Comparison of ENCODE assay signal across 13 cellular contexts in genomic region chr4:26346203-26346620, GRCh38. TPM values are rescaled to one million over a fixed set of nuclear protein-coding genes. Genes with fewer than 3 reads are reported as not detected.
A peak's percentile ranks its signal among the peaks of the same experiment; 100 is the strongest.
DNase-seq lines count a peak whose midpoint lies in the region; ATAC-seq, FAIRE-seq and TF ChIP-seq lines count a peak whose summit lies in the region.
"Had no signal": no experiment of that assay in that cellular context is flagged by ENCODE, and none has a peak within 500 bp of the region (broad histone marks: within the 10 kb centered on the region; RNA-seq: fewer than 3 reads in every experiment).

No MANE protein-coding gene starts in this region.

- no peaks in the 10 kb centered on the region for H3K9me3 Mint-ChIP-seq in activated CD4-positive, alpha-beta T cell treated with anti-CD3 and anti-CD28 coated beads, Interleukin-2, amount 10 ng/mL, durations not matched to agents 7 days and 5 days

- TF ChIP-seq POLR2A in K562 (conservative IDR thresholded peaks at IDR 0.05), result peak; percentile 44; the same call in 1 of the 2 replicates
- no peak for TF ChIP-seq POLR2A in stomach (IDR thresholded peaks at IDR 0.05)

- H3K4me3 ChIP-seq in K562 (no peak overlapping the region), right cardiac atrium (ENCODE audit: low read length) (peak overlapping the region; percentile 32), stomach (peak overlapping the region in 1 of 4 donors; percentile 17)
- H3K4me3 ChIP-seq: A549, transverse colon had no signal

- FAIRE-seq in K562 (lab: Jason Lieb, UNC), result peak; percentile 93
- FAIRE-seq: A549 had no signal

- no peak overlapping the region for H3K9ac ChIP-seq in K562 (ENCODE audit: insufficient read depth in 1 of 2, low read depth in 2 of 2, low read length in 2 of 2)

- BruUV-seq in K562 (replicated peaks; lab: Mats Ljungman, UMichigan), result no TSS peak

- peak overlapping the region; percentile 35 for H3K4me2 ChIP-seq in K562 (ENCODE audit: insufficient read depth, low read length)
- H3K4me2 ChIP-seq: A549 had no signal

- ATAC-seq in K562 (peak; percentile 92), right cardiac atrium (peak; percentile 52 to 81), HG03039 (IDR thresholded peaks at IDR 0.05; ENCODE audit: unreplicated experiment) (no peak)
- ATAC-seq: A549 had no signal

- H3K27ac Mint-ChIP-seq in activated CD4-positive, alpha-beta T cell treated with anti-CD3 and anti-CD28 coated beads, Interleukin-2, amount 10 ng/mL, durations not matched to agents 7 days and 5 days, result peak overlapping the region; percentile 47

- DNase-seq in activated CD4-positive, alpha-beta T cell treated with anti-CD3 and anti-CD28 coated beads, Interleukin-2, amount 10 ng/mL, durations not matched to agents 7 days and 5 days, result no peak
- DNase-seq in activated CD4-positive, alpha-beta T cell treated with anti-CD3 and anti-CD28 coated beads, Interleukin-2, amount 50 U/mL, for 48 hours, result no peak
- peak; percentile 33 to 83 (median 58) for DNase-seq in K562 (ENCODE audit: extremely low read depth in 1 of 4, low spot score in 3 of 4)
- peak in 1 of 3 donors; percentile 57 for DNase-seq in right cardiac atrium
- peak; percentile 40 for DNase-seq in stomach
- no peak for DNase-seq in NCI-H748 treated with DMSO at 0.1 percent for 48 hours (lab: John Stamatoyannopoulos, UW)
- DNase-seq in NCI-H2107 treated with DMSO at 0.1 percent for 48 hours (lab: John Stamatoyannopoulos, UW; ENCODE audit: unreplicated experiment), result no peak
- DNase-seq: activated naive CD4-positive, alpha-beta T cell; NCI-H524 treated with DMSO at 0.1 percent for 48 hours; T1000; transverse colon had no signal

- H3K27ac ChIP-seq in K562 (ENCODE audit: extremely low read depth, low read depth, low read length), result peak overlapping the region; percentile 20; the same call in 1 of the 3 replicates
- H3K27ac ChIP-seq in right cardiac atrium (ENCODE audit: low read length), result no peak overlapping the region
- H3K27ac ChIP-seq in stomach, result peak overlapping the region in 1 of 5 donors; percentile 16
- H3K27ac ChIP-seq: A549 had no signal

- H3K79me2 ChIP-seq in K562 (ENCODE audit: control insufficient read depth, insufficient read depth, low read length), result peaks cover 80% of the 10 kb centered on the region

- in situ Hi-C loops in K562 (cut with MboI), result no loop called here

- H3K4me3 Mint-ChIP-seq in activated CD4-positive, alpha-beta T cell treated with anti-CD3 and anti-CD28 coated beads, Interleukin-2, amount 10 ng/mL, durations not matched to agents 7 days and 5 days, result no peak overlapping the region

- TF ChIP-seq CTCF in K562 (IDR thresholded peaks at IDR 0.05 in 2 of 3, conservative IDR thresholded peaks at IDR 0.05 in 1 of 3; ENCODE audit: insufficient read depth in 2 of 3, low read depth in 1 of 3, low read length in 3 of 3), result no peak
- TF ChIP-seq CTCF in stomach (IDR thresholded peaks at IDR 0.05), result no peak

- CTCF ChIA-PET in activated CD4-positive, alpha-beta T cell treated with anti-CD3 and anti-CD28 coated beads, Interleukin-2, amount 10 ng/mL, durations not matched to agents 7 days and 5 days (lab: Charles Lee), result interaction anchor here (1.7 to 1.8 kb wide), 2 partner anchors 13 to 16 kb away, joined by 4 to 5 read pairs; no protein-coding TSS in a partner anchor
- CTCF ChIA-PET in K562 (lab: Yijun Ruan, JAX; ENCODE audit: low intra/inter-chr PET ratio), result no interaction called here

- H3K9me3 ChIP-seq in K562 (replicated peaks; ENCODE audit: control insufficient read depth, insufficient read depth, low read depth, low read length) (no peaks in the 10 kb centered on the region), right cardiac atrium (ENCODE audit: control insufficient read depth, low read length) (no peaks in the 10 kb centered on the region), stomach (no peaks in the 10 kb centered on the region)
- H3K9me3 ChIP-seq: A549, transverse colon had no signal

- H2AFZ ChIP-seq in K562 (ENCODE audit: low read depth, low read length), result no peak overlapping the region

- POLR2A ChIA-PET in activated CD4-positive, alpha-beta T cell treated with anti-CD3 and anti-CD28 coated beads, Interleukin-2, amount 10 ng/mL, durations not matched to agents 7 days and 5 days (lab: Charles Lee), result no interaction called here
- POLR2A ChIA-PET in K562 (lab: Yijun Ruan, JAX), result interaction anchor here (0.6 to 1.3 kb wide), 3 partner anchors 10 to 921 kb away, joined by 3 to 6 read pairs (median 5); no protein-coding TSS in a partner anchor

- peaks cover 11% of the 10 kb centered on the region for H3K36me3 Mint-ChIP-seq in activated CD4-positive, alpha-beta T cell treated with anti-CD3 and anti-CD28 coated beads, Interleukin-2, amount 10 ng/mL, durations not matched to agents 7 days and 5 days (ENCODE audit: low read depth)

- TF ChIP-seq EP300 in K562 (IDR thresholded peaks at IDR 0.05; ENCODE audit: low read length) (0 out of 2 replicates have a peak, but pooled peaks have one; percentile 31), stomach (IDR thresholded peaks at IDR 0.05) (no peak)

- no peaks in the 10 kb centered on the region for H3K27me3 Mint-ChIP-seq in activated CD4-positive, alpha-beta T cell treated with anti-CD3 and anti-CD28 coated beads, Interleukin-2, amount 10 ng/mL, durations not matched to agents 7 days and 5 days

- peaks cover 41% of the 10 kb centered on the region for H3K4me1 Mint-ChIP-seq in activated CD4-positive, alpha-beta T cell treated with anti-CD3 and anti-CD28 coated beads, Interleukin-2, amount 10 ng/mL, durations not matched to agents 7 days and 5 days

- no peak for TF ChIP-seq RAD21 in K562 (CRISPR knock-in tag; conservative IDR thresholded peaks at IDR 0.05 in 1 of 2, IDR thresholded peaks at IDR 0.05 in 1 of 2)

- H3K36me3 ChIP-seq in K562 (ENCODE audit: control insufficient read depth, insufficient read depth, low read length) (no peaks in the 10 kb centered on the region), stomach (no peaks in the 10 kb centered on the region)
- H3K36me3 ChIP-seq: transverse colon had no signal

- H4K20me1 ChIP-seq in K562 (replicated peaks; ENCODE audit: control insufficient read depth, insufficient read depth, low read length), result peaks cover 32% of the 10 kb centered on the region; the same call in 1 of the 2 replicates

- WGBS in K562 (ENCODE audit: insufficient coverage, low coverage, missing lambda C conversion rate), result 2% methylated on average over 6 of the region's 6 CpGs
- 46% methylated on average over 6 of the region's 6 CpGs for WGBS in right cardiac atrium
- WGBS in stomach, 5 donors, result 42 to 56% (median 45%) methylated on average over 6 of the region's 6 CpGs

- intact Hi-C loops in K562 (cut with micrococcal nuclease), result no loop called here
- intact Hi-C loops in right cardiac atrium (cut with DNase I), result no loop called here
- intact Hi-C loops in stomach (cut with DNase I; ENCODE audit: low total_unique reads), result no loop called here

- H3K9me1 ChIP-seq in K562 (ENCODE audit: control insufficient read depth, insufficient read depth, low read length), result no peaks in the 10 kb centered on the region

- H3K27me3 ChIP-seq in K562 (ENCODE audit: control insufficient read depth in 2 of 2, insufficient read depth in 2 of 2, low read length in 2 of 2) (no peaks in the 10 kb centered on the region), right cardiac atrium (ENCODE audit: control insufficient read depth, insufficient read depth) (no peaks in the 10 kb centered on the region), stomach (no peaks in the 10 kb centered on the region)
- H3K27me3 ChIP-seq: transverse colon had no signal

- H3K4me1 ChIP-seq in K562 (replicated peaks in 1 of 2; ENCODE audit: control insufficient read depth in 2 of 2, insufficient read depth in 2 of 2, low read length in 2 of 2) (peaks cover 5 to 14% of the 10 kb centered on the region in 2 experiments; a peak in 4 of 5 replicates), right cardiac atrium (ENCODE audit: control insufficient read depth, insufficient read depth, low read length) (peaks cover 2% of the 10 kb centered on the region), stomach (peaks cover 10 to 67% (median 41%) of the 10 kb centered on the region in 4 donors)

TF ChIP-seq in K562, 482 proteins besides CTCF, POLR2A, EP300 and RAD21 (continues in another document):
- no peak for TF ChIP-seq ZNF778 (CRISPR knock-in tag; IDR thresholded peaks at IDR 0.05)
- no peak for TF ChIP-seq SMARCB1 (IDR thresholded peaks at IDR 0.05; ENCODE audit: insufficient read length, low read depth)
- no peak for TF ChIP-seq FOXP1 (CRISPR knock-in tag; IDR thresholded peaks at IDR 0.05)
- peak; percentile 53; the same call in 1 of the 2 replicates for TF ChIP-seq TAL1 (IDR thresholded peaks at IDR 0.05)

RNA-seq across cellular contexts. Expression of gene RBPJ, which starts 25.4 kb away (rescaled TPM):
- total RNA-seq in activated CD4-positive, alpha-beta T cell treated with anti-CD3 and anti-CD28 coated beads, Interleukin-2, amount 10 ng/mL, durations not matched to agents 7 days and 5 days, result 10 to 100 TPM; 66.4 to 74.9 TPM
- total RNA-seq in K562 (2011; cell fraction: chromatin; rRNA removed; ENCODE audit: low replicate concordance), result 42.6 and 112 TPM in 2 replicates
- 20.7 and 32.6 TPM in 2 replicates for total RNA-seq in K562 (2011; cell fraction: nucleolus; rRNA removed)
- 51.7 and 79.9 TPM in 2 replicates for total RNA-seq in K562 (2011; cell fraction: nucleoplasm; rRNA removed)
- 17.2 and 18.7 TPM in 2 replicates for total RNA-seq in K562 (2014; rRNA removed)
- 33.8 and 42.0 TPM in 2 replicates for total RNA-seq in K562 (2014; rRNA removed; fragmentation: Illumina TruSeq; extraction: Trizol)
- 31.0 and 31.1 TPM in 2 replicates for total RNA-seq in K562 (2015; rRNA removed; fragmentation: Illumina TruSeq; extraction: Trizol)
- total RNA-seq in K562 (2021), result 39.2 and 41.1 TPM in 2 replicates
- polyA plus RNA-seq in K562 (2011; rRNA removed), result 45.3 and 49.4 TPM in 2 replicates
- polyA plus RNA-seq in K562 (2011; cell fraction: cytosol; rRNA removed), result 19.7 and 26.7 TPM in 2 replicates
- 56.4 and 81.3 TPM in 2 replicates for polyA plus RNA-seq in K562 (2011; cell fraction: nucleus; rRNA removed)
- 17.7 and 24.6 TPM in 2 replicates for polyA plus RNA-seq in K562 (2012)
- 39.4 and 41.5 TPM in 2 replicates for polyA plus RNA-seq in K562 (2014; fragmentation: Illumina TruSeq; extraction: Trizol)
- polyA plus RNA-seq in K562 (2014; fragmentation: Nextera tagmentation; extraction: Ambion mirVana), result 10 to 100 TPM; 23.1 to 42.0 TPM
- 25.1 and 30.4 TPM in 2 replicates for polyA plus RNA-seq in K562 (2014; rRNA removed)
- polyA minus RNA-seq in K562 (2011; rRNA and poly(A)+ RNA removed), result 65.0 and 78.4 TPM in 2 replicates
- 20.5 and 23.4 TPM in 2 replicates for polyA minus RNA-seq in K562 (2011; cell fraction: cytosol; rRNA and poly(A)+ RNA removed)
- polyA minus RNA-seq in K562 (2011; cell fraction: nucleus; rRNA and poly(A)+ RNA removed), result 33.7 and 71.9 TPM in 2 replicates
- total RNA-seq in right cardiac atrium, result 10 to 100 TPM; 42.1 to 45.9 (median 44.2) TPM
- 22.2 TPM for polyA plus RNA-seq in right cardiac atrium
- 100 to 1,000 TPM in 2 of 5 donors, 10 to 100 TPM in 3; 23.2 to 184 (median 67.8) TPM for total RNA-seq in stomach
- polyA plus RNA-seq in stomach, result 10 to 100 TPM; 26.8 to 39.1 (median 28.1) TPM

Comparison
In these comparisons a context has a peak if more than half of its experiments do, and no peak if none do; other contexts are left out.
1. DNase-seq: peak in K562 (4 of 4) and stomach (single experiment); none in activated CD4-positive, alpha-beta T cell treated with anti-CD3 and anti-CD28 coated beads, Interleukin-2, amount 10 ng/mL, durations not matched to agents 7 days and 5 days (single experiment), activated CD4-positive, alpha-beta T cell treated with anti-CD3 and anti-CD28 coated beads, Interleukin-2, amount 50 U/mL, for 48 hours (0 of 2), NCI-H748 treated with DMSO at 0.1 percent for 48 hours (single experiment) and NCI-H2107 treated with DMSO at 0.1 percent for 48 hours (single experiment).